Comparison of ENCODE assay signal across 8 cellular contexts in genomic region chr1:31335007-31335406, GRCh38. TPM values are rescaled to one million over a fixed set of nuclear protein-coding genes. Genes with fewer than 3 reads are reported as not detected.
DNase-seq lines count a peak whose midpoint lies in the region; ATAC-seq, FAIRE-seq and TF ChIP-seq lines count a peak whose summit lies in the region.

No MANE protein-coding gene starts in this region.

- H3K4me3 ChIP-seq in BJ (ENCODE audit: low read depth, low read length) = no peak overlapping the region
- H3K4me3 ChIP-seq in GM23338 = no peak overlapping the region
- H3K4me3 ChIP-seq in bronchial epithelial cell (ENCODE audit: low read depth, low read length) = no peak overlapping the region
- H3K4me3 ChIP-seq in mesenchymal stem cell (ENCODE audit: insufficient read depth in 1 of 2, low read depth in 1 of 2, low read length in 2 of 2) = no peak overlapping the region

- H3K18ac ChIP-seq in mesenchymal stem cell (ENCODE audit: low read depth in 1 of 2, low read length in 2 of 2) = no peak overlapping the region

- H3K27me3 Mint-ChIP-seq in GM23338 (ENCODE audit: insufficient read depth, low read depth, poor library complexity) = no peaks in the 10 kb centered on the region
- H3K27me3 Mint-ChIP-seq in activated CD4-positive, alpha-beta memory T cell treated with anti-CD3 and anti-CD28 coated beads, Interleukin-2, amount 10 ng/mL, durations not matched to agents 7 days and 5 days = no peaks in the 10 kb centered on the region

- H3K9ac ChIP-seq in mesenchymal stem cell (ENCODE audit: low read length) = no peak overlapping the region

- H3K4me3 Mint-ChIP-seq in GM23338 = no peak overlapping the region
- no peak overlapping the region for H3K4me3 Mint-ChIP-seq in activated CD4-positive, alpha-beta memory T cell treated with anti-CD3 and anti-CD28 coated beads, Interleukin-2, amount 10 ng/mL, durations not matched to agents 7 days and 5 days

- H3K4me1 Mint-ChIP-seq in GM23338 = peaks cover 2% of the 10 kb centered on the region; the same call in 1 of the 3 replicates
- no peaks in the 10 kb centered on the region for H3K4me1 Mint-ChIP-seq in activated CD4-positive, alpha-beta memory T cell treated with anti-CD3 and anti-CD28 coated beads, Interleukin-2, amount 10 ng/mL, durations not matched to agents 7 days and 5 days

- no peaks in the 10 kb centered on the region for H3K9me3 Mint-ChIP-seq in GM23338
- H3K9me3 Mint-ChIP-seq in activated CD4-positive, alpha-beta memory T cell treated with anti-CD3 and anti-CD28 coated beads, Interleukin-2, amount 10 ng/mL, durations not matched to agents 7 days and 5 days = no peaks in the 10 kb centered on the region

- H3K36me3 ChIP-seq in BJ (ENCODE audit: control insufficient read depth, insufficient read depth, low read length) (0 out of 2 replicates have a peak, but pooled peaks cover 1% of the 10 kb centered on the region), GM23338 (ENCODE audit: insufficient read depth) (no peaks in the 10 kb centered on the region), bronchial epithelial cell (ENCODE audit: control insufficient read depth, insufficient read depth, low read length) (peaks cover 1% of the 10 kb centered on the region), mesenchymal stem cell (ENCODE audit: control insufficient read depth in 1 of 2, insufficient read depth in 2 of 2, low read depth in 1 of 2, low read length in 2 of 2) (peaks cover 12 to 32% of the 10 kb centered on the region in 2 experiments)

- TF ChIP-seq CTCF in BJ (IDR thresholded peaks at IDR 0.05; ENCODE audit: insufficient read depth, low read depth, low read length) (peak; percentile 67), GM23338 (conservative IDR thresholded peaks at IDR 0.05; ENCODE audit: low read depth in 2 of 2) (peak; percentile 53 to 64), bronchial epithelial cell (IDR thresholded peaks at IDR 0.05; ENCODE audit: insufficient read depth, low read length, severe bottlenecking) (peak; percentile 47)

- peaks cover 13% of the 10 kb centered on the region; the same call in 2 of the 3 replicates for H3K36me3 Mint-ChIP-seq in GM23338 (ENCODE audit: low read depth)
- H3K36me3 Mint-ChIP-seq in activated CD4-positive, alpha-beta memory T cell treated with anti-CD3 and anti-CD28 coated beads, Interleukin-2, amount 10 ng/mL, durations not matched to agents 7 days and 5 days (ENCODE audit: low read depth) = no peaks in the 10 kb centered on the region

- H2BK12ac ChIP-seq in mesenchymal stem cell (ENCODE audit: low read length in 2 of 2) = no peak overlapping the region

- POLR2A ChIA-PET in BJ (lab: Charles Lee) = no interaction called here
- POLR2A ChIA-PET in activated CD4-positive, alpha-beta memory T cell treated with anti-CD3 and anti-CD28 coated beads, Interleukin-2, amount 10 ng/mL, durations not matched to agents 7 days and 5 days (lab: Charles Lee) = no interaction called here

- no peak overlapping the region for H3K27ac Mint-ChIP-seq in GM23338
- H3K27ac Mint-ChIP-seq in activated CD4-positive, alpha-beta memory T cell treated with anti-CD3 and anti-CD28 coated beads, Interleukin-2, amount 10 ng/mL, durations not matched to agents 7 days and 5 days = no peak overlapping the region

- H3K27me3 ChIP-seq in BJ (ENCODE audit: control insufficient read depth, insufficient read depth, low read length) = no peaks in the 10 kb centered on the region
- no peaks in the 10 kb centered on the region for H3K27me3 ChIP-seq in GM23338 (ENCODE audit: insufficient read depth)
- no peaks in the 10 kb centered on the region for H3K27me3 ChIP-seq in bronchial epithelial cell (ENCODE audit: control insufficient read depth, insufficient read depth, low read length)
- H3K27me3 ChIP-seq in mesenchymal stem cell (ENCODE audit: control insufficient read depth in 1 of 2, insufficient read depth in 1 of 2, low read length in 2 of 2) = no peaks in the 10 kb centered on the region

- H3K4me1 ChIP-seq in GM23338 (ENCODE audit: insufficient read depth) (no peaks in the 10 kb centered on the region), mesenchymal stem cell (ENCODE audit: control insufficient read depth, insufficient read depth, low read depth, low read length) (no peaks in the 10 kb centered on the region)

- H3F3A ChIP-seq in GM23338 (replicated peaks; ENCODE audit: low read depth) = no peaks in the 10 kb centered on the region

- no peak overlapping the region for H4K91ac ChIP-seq in mesenchymal stem cell (ENCODE audit: low read length)

- CTCF ChIA-PET in BJ (lab: Yijun Ruan, JAX) = interaction anchor here (0.8 to 3.0 kb wide), 4 partner anchors 13 to 152 kb away, joined by 3 to 34 read pairs (median 4); no protein-coding TSS in a partner anchor
- CTCF ChIA-PET in activated CD4-positive, alpha-beta memory T cell treated with anti-CD3 and anti-CD28 coated beads, Interleukin-2, amount 10 ng/mL, durations not matched to agents 7 days and 5 days (lab: Charles Lee) = interaction anchor here (1.5 kb wide), 1 partner anchor 10 kb away, joined by 4 read pairs; no protein-coding TSS in a partner anchor

- no peak overlapping the region for H2BK15ac ChIP-seq in mesenchymal stem cell (ENCODE audit: low read depth, poor library complexity, severe bottlenecking)

- no peak overlapping the region for H3K27ac ChIP-seq in GM23338 (ENCODE audit: low read depth)
- no peak overlapping the region for H3K27ac ChIP-seq in mesenchymal stem cell (ENCODE audit: low read length, poor library complexity, severe bottlenecking)

- DNase-seq in BJ (ENCODE audit: low read depth) (peak; percentile 8), GM23338 (ENCODE audit: low spot score) (peak; percentile 65), NCI-H526 (lab: John Stamatoyannopoulos, UW) (peak; percentile 89 to 94), bronchial epithelial cell (ENCODE audit: low read depth) (peak; percentile 53), mesenchymal stem cell (peak; percentile 56), NCI-H1048 (lab: John Stamatoyannopoulos, UW) (no peak)
- DNase-seq in stimulated activated CD4-positive, alpha-beta T cell treated with anti-CD3 and anti-CD28 coated beads, Interleukin-15, amount 100 ng/mL, for 24 hours = no peak
- no peak for DNase-seq in activated CD4-positive, alpha-beta memory T cell treated with anti-CD3 and anti-CD28 coated beads, Interleukin-2, amount 10 ng/mL, durations not matched to agents 7 days and 5 days

- H2BK5ac ChIP-seq in mesenchymal stem cell (ENCODE audit: low read depth, low read length, poor library complexity, severe bottlenecking) = no peak overlapping the region

- no peaks in the 10 kb centered on the region for H3K9me2 ChIP-seq in GM23338 (ENCODE audit: insufficient read depth)

- H3K79me2 ChIP-seq in GM23338 (replicated peaks; ENCODE audit: insufficient read depth) = no peaks in the 10 kb centered on the region

- H4K20me1 ChIP-seq in GM23338 (replicated peaks; ENCODE audit: insufficient read depth) = no peaks in the 10 kb centered on the region

- no peak overlapping the region for H3K23ac ChIP-seq in mesenchymal stem cell (ENCODE audit: low read length in 2 of 2)

- no peak overlapping the region for H3K4ac ChIP-seq in mesenchymal stem cell (ENCODE audit: low read depth in 1 of 2, low read length in 2 of 2)

- no peak overlapping the region for H4K8ac ChIP-seq in mesenchymal stem cell (ENCODE audit: low read length)

- H2AFZ ChIP-seq in GM23338 (no peak overlapping the region), mesenchymal stem cell (ENCODE audit: low read depth, low read length) (no peak overlapping the region)

- no peak overlapping the region for H3K14ac ChIP-seq in mesenchymal stem cell (ENCODE audit: low read length in 2 of 2)

- no peak overlapping the region for H2BK120ac ChIP-seq in mesenchymal stem cell (ENCODE audit: low read depth, low read length)

- no peak for FAIRE-seq in bronchial epithelial cell (lab: Jason Lieb, UNC)

- H3K4me2 ChIP-seq in GM23338 (no peak overlapping the region), mesenchymal stem cell (ENCODE audit: low read length, poor library complexity, severe bottlenecking) (no peak overlapping the region)

- peak; percentile 71 for ATAC-seq in GM23338

- peaks cover 3% of the 10 kb centered on the region for H3K79me1 ChIP-seq in mesenchymal stem cell (replicated peaks; ENCODE audit: low read length, poor library complexity, severe bottlenecking)

- H3K9me3 ChIP-seq in mesenchymal stem cell (ENCODE audit: control insufficient read depth, low read length) = no peaks in the 10 kb centered on the region

- no peak overlapping the region for H2AK5ac ChIP-seq in mesenchymal stem cell (ENCODE audit: low read length, severe bottlenecking)

TF ChIP-seq in GM23338, 12 proteins besides CTCF, POLR2A, EP300 and RAD21 (continues in another document):
- TF ChIP-seq EZH2 (IDR thresholded peaks at IDR 0.05; ENCODE audit: low read depth, unreplicated experiment) = no peak
- no peak for TF ChIP-seq POLR2AphosphoS5 (IDR thresholded peaks at IDR 0.05; ENCODE audit: low read depth)

RNA-seq across cellular contexts. Expression of gene FABP3, which starts 37.9 kb away (rescaled TPM):
- polyA plus RNA-seq in BJ (2011; rRNA removed) (9.0 and 11.7 TPM in 2 replicates), GM23338 (2016; fragmentation: Nextera tagmentation; extraction: Ambion mirVana) (50.0 and 50.2 TPM in 2 replicates)
- 5.4 and 9.3 TPM in 2 replicates for polyA minus RNA-seq in BJ (2011; rRNA and poly(A)+ RNA removed)
- total RNA-seq in GM23338 (2014; rRNA removed; shearing (Covaris generic)) = 19.3 and 27.9 TPM in 2 replicates
- 0.79 and 3.8 TPM in 2 replicates for total RNA-seq in bronchial epithelial cell
- 101 TPM for polyA plus RNA-seq in mesenchymal stem cell (2013, experiment 1 of 2)
- 104 TPM for polyA plus RNA-seq in mesenchymal stem cell (2013, experiment 2 of 2)
- not detected for total RNA-seq in activated CD4-positive, alpha-beta memory T cell treated with anti-CD3 and anti-CD28 coated beads, Interleukin-2, amount 10 ng/mL, durations not matched to agents 7 days and 5 days

RNA-seq across cellular contexts. Expression of gene ZCCHC17, which starts 38.2 kb away (rescaled TPM):
- polyA plus RNA-seq in BJ (2011; rRNA removed) (39.2 and 51.0 TPM in 2 replicates), GM23338 (2016; fragmentation: Nextera tagmentation; extraction: Ambion mirVana) (125 and 134 TPM in 2 replicates)
- 9.9 and 12.1 TPM in 2 replicates for polyA minus RNA-seq in BJ (2011; rRNA and poly(A)+ RNA removed)
- total RNA-seq in GM23338 (2014; rRNA removed; shearing (Covaris generic)) = 40.1 and 43.7 TPM in 2 replicates
- 35.8 and 48.8 TPM in 2 replicates for total RNA-seq in bronchial epithelial cell
- 54.6 TPM for polyA plus RNA-seq in mesenchymal stem cell (2013, experiment 1 of 2)
- 57.6 TPM for polyA plus RNA-seq in mesenchymal stem cell (2013, experiment 2 of 2)
- 10 to 100 TPM; 20.9 to 21.0 TPM for total RNA-seq in activated CD4-positive, alpha-beta memory T cell treated with anti-CD3 and anti-CD28 coated beads, Interleukin-2, amount 10 ng/mL, durations not matched to agents 7 days and 5 days

RNA-seq across cellular contexts. Expression of gene SNRNP40, which starts 38.4 kb away (rescaled TPM):
- 42.1 and 55.2 TPM in 2 replicates for polyA plus RNA-seq in BJ (2011; rRNA removed)
- 45.5 and 57.3 TPM in 2 replicates for polyA minus RNA-seq in BJ (2011; rRNA and poly(A)+ RNA removed)
- total RNA-seq in GM23338 (2014; rRNA removed; shearing (Covaris generic)) = 117 and 135 TPM in 2 replicates
- polyA plus RNA-seq in GM23338 (2016; fragmentation: Nextera tagmentation; extraction: Ambion mirVana) = 84.3 and 90.0 TPM in 2 replicates
- total RNA-seq in bronchial epithelial cell = 142 and 164 TPM in 2 replicates
- polyA plus RNA-seq in mesenchymal stem cell (2013, experiment 1 of 2) = 24.2 TPM
- polyA plus RNA-seq in mesenchymal stem cell (2013, experiment 2 of 2) = 25.2 TPM
- 10 to 100 TPM; 75.7 to 78.0 TPM for total RNA-seq in activated CD4-positive, alpha-beta memory T cell treated with anti-CD3 and anti-CD28 coated beads, Interleukin-2, amount 10 ng/mL, durations not matched to agents 7 days and 5 days

Comparison
In these comparisons a context has a peak if more than half of its experiments do, and no peak if none do; other contexts are left out.
1. DNase-seq: peak in BJ (single experiment), GM23338 (single experiment), NCI-H526 (2 of 2), bronchial epithelial cell (single experiment) and mesenchymal stem cell (single experiment); none in NCI-H1048 (single experiment), stimulated activated CD4-positive, alpha-beta T cell treated with anti-CD3 and anti-CD28 coated beads, Interleukin-15, amount 100 ng/mL, for 24 hours (single experiment) and activated CD4-positive, alpha-beta memory T cell treated with anti-CD3 and anti-CD28 coated beads, Interleukin-2, amount 10 ng/mL, durations not matched to agents 7 days and 5 days (single experiment).
2. Peak in every context shown above with its lines, with median percentiles within 50 percentile points of each other: CTCF ChIP-seq.